In the genomic region with DNA sequence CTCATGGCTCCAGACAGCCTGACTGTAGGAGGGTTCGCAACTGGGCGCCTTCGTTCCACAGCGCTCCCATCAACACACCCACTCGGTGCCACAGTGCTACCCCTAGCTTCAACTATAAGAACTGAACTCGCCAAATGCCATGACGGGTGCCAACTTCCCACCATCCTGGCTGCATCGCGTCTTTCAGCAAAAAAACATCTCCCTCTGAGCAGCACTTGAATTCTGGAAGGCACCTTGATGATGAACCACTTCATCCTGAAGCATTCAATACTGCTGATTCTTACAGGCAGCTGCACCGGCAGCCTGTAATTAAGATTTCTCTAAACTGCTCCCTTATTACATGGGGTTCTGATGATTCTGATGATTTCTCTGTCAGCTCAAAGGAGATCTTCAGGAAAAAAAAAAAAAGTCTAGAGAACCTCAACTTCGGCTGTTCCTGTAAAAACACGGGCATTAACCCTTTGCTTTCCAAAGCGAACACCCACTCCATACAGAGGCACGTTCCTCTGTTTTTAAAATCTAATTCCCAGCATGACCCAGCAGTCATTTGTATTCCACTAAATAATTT, we compare ENCODE assay signal across 8 cellular contexts. TPM values are rescaled to one million over a fixed set of nuclear protein-coding genes. Genes with fewer than 3 reads are reported as not detected.
DNase-seq lines count a peak whose midpoint lies in the region; ATAC-seq and TF ChIP-seq lines count a peak whose summit lies in the region.

No MANE protein-coding gene starts in this region.

- POLR2A ChIA-PET in Panc1 (lab: Charles Lee) = interaction anchor here (0.6 to 1.0 kb wide), 2 partner anchors 11 to 14 kb away, joined by 3 to 9 read pairs; no protein-coding TSS in a partner anchor
- POLR2A ChIA-PET in activated naive CD8-positive, alpha-beta T cell treated with anti-CD3 and anti-CD28 coated beads, Interleukin-2, amount 10 ng/mL, durations not matched to agents 7 days and 5 days (lab: Charles Lee) = interaction anchor here (0.7 kb wide), 1 partner anchor 262 kb away, joined by 4 read pairs; the partner anchor contains the start of genes AIMP2 and PMS2

- peaks cover 31% of the 10 kb centered on the region for H3K4me1 Mint-ChIP-seq in GM23338
- peaks cover 14% of the 10 kb centered on the region for H3K4me1 Mint-ChIP-seq in activated naive CD8-positive, alpha-beta T cell treated with anti-CD3 and anti-CD28 coated beads, Interleukin-2, amount 10 ng/mL, durations not matched to agents 7 days and 5 days

- CTCF ChIA-PET in Panc1 (lab: Charles Lee) = interaction anchor here (0.6 kb wide), 1 partner anchor 96 kb away, joined by 3 read pairs; no protein-coding TSS in a partner anchor

- BruUV-seq in Panc1 (replicated peaks; lab: Mats Ljungman, UMichigan) = no TSS peak

- H3K4me1 ChIP-seq in GM23338 (ENCODE audit: insufficient read depth) = peaks cover 14% of the 10 kb centered on the region
- peaks cover 32% of the 10 kb centered on the region for H3K4me1 ChIP-seq in Panc1 (ENCODE audit: control insufficient read depth, insufficient read depth, low read length)
- H3K4me1 ChIP-seq in vagina = peaks cover 26% of the 10 kb centered on the region

- H3K4me2 ChIP-seq in GM23338 = peak overlapping the region; percentile 100

- DNase-seq in AG20443 (ENCODE audit: low spot score) (peak; percentile 68), GM23338 (ENCODE audit: low spot score) (peak; percentile 35), Panc1 (ENCODE audit: low read depth, low spot score) (no peak), Right ventricle myocardium superior (peak; percentile 77), occipital lobe (lab: John Stamatoyannopoulos, UW) (peak; percentile 54), vagina (ENCODE audit: extremely low spot score in 2 of 2) (no peak), NCI-H2196 (lab: John Stamatoyannopoulos, UW; ENCODE audit: unreplicated experiment) (no peak)
- DNase-seq in activated naive CD8-positive, alpha-beta T cell treated with anti-CD3 and anti-CD28 coated beads, Interleukin-2, amount 10 ng/mL, durations not matched to agents 7 days and 5 days = peak; percentile 36

- H3K9me2 ChIP-seq in GM23338 (ENCODE audit: insufficient read depth) = no peaks in the 10 kb centered on the region

- H3K4me3 ChIP-seq in GM23338 (peak overlapping the region; percentile 92), Panc1 (ENCODE audit: low read depth in 2 of 2, low read length in 2 of 2) (peak overlapping the region; percentile 83 to 93), vagina (peak overlapping the region; percentile 93 to 95)

- ATAC-seq in GM23338 (peak; percentile 34), Panc1 (peak; percentile 86), Right ventricle myocardium superior (ENCODE audit: poor library complexity) (peak; percentile 75)
- ATAC-seq in activated naive CD8-positive, alpha-beta T cell treated with anti-CD3 and anti-CD28 coated beads, Interleukin-2, amount 10 ng/mL, durations not matched to agents 7 days and 5 days (ENCODE audit: low read depth) = peak; percentile 30

- H3K27me3 Mint-ChIP-seq in GM23338 (ENCODE audit: insufficient read depth, low read depth, poor library complexity) = peaks cover 24% of the 10 kb centered on the region
- peaks cover 55% of the 10 kb centered on the region for H3K27me3 Mint-ChIP-seq in activated naive CD8-positive, alpha-beta T cell treated with anti-CD3 and anti-CD28 coated beads, Interleukin-2, amount 10 ng/mL, durations not matched to agents 7 days and 5 days

- in situ Hi-C loops in Panc1 (cut with HindIII; ENCODE audit: low pct_unique_long_range_greater_than_20kb, low sequenced_read_pairs) = no loop called here

- intact Hi-C loops in Panc1 (cut with micrococcal nuclease; ENCODE audit: unreplicated experiment) = no loop called here
- intact Hi-C loops in Right ventricle myocardium superior (cut with DNase I) = loop anchor here (5.0 kb wide), 1 partner anchor 109 kb away; no protein-coding TSS in a partner anchor
- intact Hi-C loops in vagina (cut with DNase I) = loop anchor here (5.0 kb wide), 1 partner anchor 44 kb away; no protein-coding TSS in a partner anchor

- H3K9me3 ChIP-seq in Panc1 (ENCODE audit: control insufficient read depth, insufficient read depth, low read depth, low read length) (no peaks in the 10 kb centered on the region), vagina (no peaks in the 10 kb centered on the region)

- TF ChIP-seq POLR2A in vagina (IDR thresholded peaks at IDR 0.05) = no peak

- H3K36me3 Mint-ChIP-seq in GM23338 (ENCODE audit: low read depth) = no peaks in the 10 kb centered on the region
- H3K36me3 Mint-ChIP-seq in activated naive CD8-positive, alpha-beta T cell treated with anti-CD3 and anti-CD28 coated beads, Interleukin-2, amount 10 ng/mL, durations not matched to agents 7 days and 5 days = no peaks in the 10 kb centered on the region

- H3K27me3 ChIP-seq in GM23338 (ENCODE audit: insufficient read depth) = peaks cover 15% of the 10 kb centered on the region
- no peaks in the 10 kb centered on the region for H3K27me3 ChIP-seq in Panc1 (ENCODE audit: control insufficient read depth, insufficient read depth, low read length)
- no peaks in the 10 kb centered on the region for H3K27me3 ChIP-seq in vagina

- H3K27ac Mint-ChIP-seq in GM23338 = no peak overlapping the region
- H3K27ac Mint-ChIP-seq in activated naive CD8-positive, alpha-beta T cell treated with anti-CD3 and anti-CD28 coated beads, Interleukin-2, amount 10 ng/mL, durations not matched to agents 7 days and 5 days = no peak overlapping the region

- peak overlapping the region; percentile 87 for H2AFZ ChIP-seq in GM23338

- H3K4me3 Mint-ChIP-seq in GM23338 = peak overlapping the region; percentile 89
- H3K4me3 Mint-ChIP-seq in activated naive CD8-positive, alpha-beta T cell treated with anti-CD3 and anti-CD28 coated beads, Interleukin-2, amount 10 ng/mL, durations not matched to agents 7 days and 5 days = peak overlapping the region; percentile 87

- TF ChIP-seq CTCF in GM23338 (conservative IDR thresholded peaks at IDR 0.05; ENCODE audit: low read depth in 2 of 2) = no peak
- TF ChIP-seq CTCF in Panc1 (IDR thresholded peaks at IDR 0.05) = no peak
- peak in 2 of 3 experiments; percentile 15 for TF ChIP-seq CTCF in vagina (IDR thresholded peaks at IDR 0.05)

- H4K20me1 ChIP-seq in GM23338 (replicated peaks; ENCODE audit: insufficient read depth) = 0 out of 2 replicates have a peak, but pooled peaks cover 5% of the 10 kb centered on the region

- H3K36me3 ChIP-seq in GM23338 (ENCODE audit: insufficient read depth) (no peaks in the 10 kb centered on the region), Panc1 (ENCODE audit: control insufficient read depth, insufficient read depth, low read length) (no peaks in the 10 kb centered on the region; the same call in 1 of the 2 replicates), vagina (no peaks in the 10 kb centered on the region)

- H3K79me2 ChIP-seq in GM23338 (replicated peaks; ENCODE audit: insufficient read depth) = peaks cover 51% of the 10 kb centered on the region

- H3F3A ChIP-seq in GM23338 (replicated peaks; ENCODE audit: low read depth) = 0 out of 2 replicates have a peak, but pooled peaks cover 4% of the 10 kb centered on the region

- no peaks in the 10 kb centered on the region for H3K9me3 Mint-ChIP-seq in GM23338
- H3K9me3 Mint-ChIP-seq in activated naive CD8-positive, alpha-beta T cell treated with anti-CD3 and anti-CD28 coated beads, Interleukin-2, amount 10 ng/mL, durations not matched to agents 7 days and 5 days = no peaks in the 10 kb centered on the region

- H3K27ac ChIP-seq in GM23338 (ENCODE audit: low read depth) = no peak overlapping the region
- peak overlapping the region; percentile 78 for H3K27ac ChIP-seq in Panc1 (ENCODE audit: low read length)
- H3K27ac ChIP-seq in vagina = peak overlapping the region; percentile 91

TF ChIP-seq in GM23338, 12 proteins besides CTCF, POLR2A, EP300 and RAD21 (continues in another document):
- TF ChIP-seq POLR2AphosphoS5 (IDR thresholded peaks at IDR 0.05; ENCODE audit: low read depth) (no peak), EZH2 (IDR thresholded peaks at IDR 0.05; ENCODE audit: low read depth, unreplicated experiment) (no peak), NANOG (IDR thresholded peaks at IDR 0.05; ENCODE audit: borderline replicate concordance) (no peak), STAT1 (IDR thresholded peaks at IDR 0.05; ENCODE audit: unreplicated experiment) (no peak), REST (IDR thresholded peaks at IDR 0.05; ENCODE audit: unreplicated experiment) (no peak), CREB1 (CRISPR knock-in tag; IDR thresholded peaks at IDR 0.05; ENCODE audit: low read depth) (no peak), EZH2phosphoT487 (IDR thresholded peaks at IDR 0.05; ENCODE audit: unreplicated experiment) (no peak)

RNA-seq across cellular contexts. Expression of gene CYTH3, which starts 1.2 kb away (rescaled TPM):
- total RNA-seq in GM23338 (2014; rRNA removed; shearing (Covaris generic)) = 15.3 and 28.3 TPM in 2 replicates
- polyA plus RNA-seq in GM23338 (2016; fragmentation: Nextera tagmentation; extraction: Ambion mirVana) = 4.6 and 5.9 TPM in 2 replicates
- total RNA-seq in Panc1 (2021; ENCODE audit: unreplicated experiment) (35.5 TPM), Right ventricle myocardium superior (25.6 TPM), occipital lobe (35.6 TPM), vagina (29.5 TPM)
- polyA plus RNA-seq in Panc1 (2012; ENCODE audit: insufficient read length) = 41.6 TPM
- total RNA-seq in activated naive CD8-positive, alpha-beta T cell treated with anti-CD3 and anti-CD28 coated beads, Interleukin-2, amount 10 ng/mL, durations not matched to agents 7 days and 5 days = 10 to 100 TPM in 1 of 2 experiments, 1 to 10 TPM in 1; 9.8 to 12.5 TPM

Comparison
In these comparisons a context has a peak if more than half of its experiments do, and no peak if none do; other contexts are left out.
1. DNase-seq: peak in AG20443 (single experiment), GM23338 (single experiment), activated naive CD8-positive, alpha-beta T cell treated with anti-CD3 and anti-CD28 coated beads, Interleukin-2, amount 10 ng/mL, durations not matched to agents 7 days and 5 days (single experiment), Right ventricle myocardium superior (single experiment) and occipital lobe (single experiment); none in Panc1 (single experiment), vagina (0 of 2) and NCI-H2196 (single experiment).
2. ATAC-seq: peak in every context shown above with its lines; median percentile 86 in Panc1; 75 in Right ventricle myocardium superior; 34 in GM23338; 30 in activated naive CD8-positive, alpha-beta T cell treated with anti-CD3 and anti-CD28 coated beads, Interleukin-2, amount 10 ng/mL, durations not matched to agents 7 days and 5 days.
3. CTCF ChIP-seq: peak in vagina (2 of 3); none in GM23338 (0 of 2) and Panc1 (single experiment).
4. Peak in every context shown above with its lines, with median percentiles within 50 percentile points of each other: H3K4me3 ChIP-seq.